ENCODE assay signal across 1 cellular context in the genomic region with DNA sequence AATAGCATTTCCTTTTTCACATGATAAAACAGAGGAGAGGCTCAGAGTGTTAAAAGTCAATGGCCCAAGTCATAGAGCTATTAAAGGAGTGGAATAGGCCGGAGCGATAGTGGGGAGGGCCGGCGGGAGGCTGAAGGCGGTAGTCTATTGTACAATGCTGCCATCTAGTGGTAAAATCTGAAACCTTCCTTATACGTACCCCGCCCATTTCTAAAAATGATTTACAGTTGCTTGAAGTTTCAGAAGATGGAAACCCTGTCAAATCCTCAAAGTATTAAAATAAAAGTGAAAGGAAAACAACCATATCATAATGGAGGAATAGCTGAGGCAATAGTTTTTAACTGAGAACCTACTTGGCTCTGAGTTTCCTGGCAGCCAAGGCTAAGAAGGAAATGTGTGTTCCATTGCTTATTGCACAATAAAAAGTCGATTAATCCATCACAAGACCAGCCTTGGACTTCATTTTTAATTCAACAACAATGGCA.
TF ChIP-seq lines count a peak whose summit lies in the region.

No MANE protein-coding gene starts in this region.

TF ChIP-seq in HepG2, 621 proteins besides CTCF, POLR2A, EP300 and RAD21 (continued from another document):
- no peak for TF ChIP-seq CREB1 (IDR thresholded peaks at IDR 0.05)
- 0 out of 2 replicates have a peak, but pooled peaks have one; percentile 17 for TF ChIP-seq CREB1 (CRISPR knock-in tag; IDR thresholded peaks at IDR 0.05)
- TF ChIP-seq SMAD1 (CRISPR knock-in tag; IDR thresholded peaks at IDR 0.05; ENCODE audit: borderline replicate concordance, low read depth) = no peak
- TF ChIP-seq ZBTB42 (CRISPR knock-in tag; IDR thresholded peaks at IDR 0.05) = no peak
- TF ChIP-seq SNAPC5 (CRISPR knock-in tag; IDR thresholded peaks at IDR 0.05; ENCODE audit: borderline replicate concordance) = no peak
- no peak for TF ChIP-seq ZC3H13 (CRISPR knock-in tag; IDR thresholded peaks at IDR 0.05)
- TF ChIP-seq RFXAP (CRISPR knock-in tag; IDR thresholded peaks at IDR 0.05; ENCODE audit: borderline replicate concordance) = no peak
- TF ChIP-seq FOXP1 (IDR thresholded peaks at IDR 0.05) = no peak
- no peak for TF ChIP-seq FOXP1 (CRISPR knock-in tag; IDR thresholded peaks at IDR 0.05)
- 0 out of 2 replicates have a peak, but pooled peaks have one; percentile 30 for TF ChIP-seq ZNF430 (CRISPR knock-in tag; IDR thresholded peaks at IDR 0.05)
- no peak for TF ChIP-seq SP5 (CRISPR knock-in tag; IDR thresholded peaks at IDR 0.05; ENCODE audit: borderline replicate concordance, low read depth)
- peak; percentile 40; the same call in 1 of the 2 replicates for TF ChIP-seq KDM5A (IDR thresholded peaks at IDR 0.05; ENCODE audit: borderline replicate concordance, low read length)
- TF ChIP-seq PCBP1 (IDR thresholded peaks at IDR 0.05; ENCODE audit: borderline replicate concordance, low read depth, low read length) = no peak
- no peak for TF ChIP-seq SNRNP70 (IDR thresholded peaks at IDR 0.05; ENCODE audit: low read depth, low read length)
- no peak for TF ChIP-seq YY1 (IDR thresholded peaks at IDR 0.05; ENCODE audit: insufficient read depth, insufficient replicate concordance, low read depth, low read length)
- TF ChIP-seq, protein P1, sequence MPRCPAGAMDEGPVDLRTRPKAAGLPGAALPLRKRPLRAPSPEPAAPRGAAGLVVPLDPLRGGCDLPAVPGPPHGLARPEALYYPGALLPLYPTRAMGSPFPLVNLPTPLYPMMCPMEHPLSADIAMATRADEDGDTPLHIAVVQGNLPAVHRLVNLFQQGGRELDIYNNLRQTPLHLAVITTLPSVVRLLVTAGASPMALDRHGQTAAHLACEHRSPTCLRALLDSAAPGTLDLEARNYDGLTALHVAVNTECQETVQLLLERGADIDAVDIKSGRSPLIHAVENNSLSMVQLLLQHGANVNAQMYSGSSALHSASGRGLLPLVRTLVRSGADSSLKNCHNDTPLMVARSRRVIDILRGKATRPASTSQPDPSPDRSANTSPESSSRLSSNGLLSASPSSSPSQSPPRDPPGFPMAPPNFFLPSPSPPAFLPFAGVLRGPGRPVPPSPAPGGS (CRISPR knock-in tag; IDR thresholded peaks at IDR 0.05) = no peak
- TF ChIP-seq ZBTB37 (CRISPR knock-in tag; IDR thresholded peaks at IDR 0.05) = no peak
- TF ChIP-seq ZKSCAN1 (IDR thresholded peaks at IDR 0.05; ENCODE audit: low read length) = no peak
- TF ChIP-seq, protein P2, sequence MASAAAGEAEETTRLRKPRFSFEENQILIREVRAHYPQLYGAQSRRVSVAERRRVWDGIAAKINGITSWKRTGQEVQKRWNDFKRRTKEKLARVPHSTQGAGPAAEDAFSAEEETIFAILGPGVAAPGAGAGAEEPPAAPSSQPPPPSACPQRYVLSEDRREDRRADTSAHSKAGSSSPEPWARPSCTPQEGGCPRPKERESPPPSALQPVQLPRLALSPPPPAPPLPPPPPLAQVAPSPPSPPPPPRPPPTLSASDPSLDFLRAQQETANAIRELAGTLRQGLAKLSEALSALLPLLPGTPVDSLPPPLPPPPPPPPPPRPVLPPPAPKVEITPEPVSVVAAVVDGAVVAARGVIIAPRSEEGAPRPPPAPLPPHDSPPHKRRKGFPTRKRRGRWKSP (CRISPR knock-in tag; IDR thresholded peaks at IDR 0.05) = no peak
- peak; percentile 55 for TF ChIP-seq CEBPG (CRISPR knock-in tag; IDR thresholded peaks at IDR 0.05)
- TF ChIP-seq ZFP62 (CRISPR knock-in tag; IDR thresholded peaks at IDR 0.05) = no peak
- peak; percentile 13; the same call in 1 of the 2 replicates for TF ChIP-seq NCOA2 (CRISPR knock-in tag; IDR thresholded peaks at IDR 0.05)
- no peak for TF ChIP-seq DZIP1 (CRISPR knock-in tag; IDR thresholded peaks at IDR 0.05)
- TF ChIP-seq, protein P3, sequence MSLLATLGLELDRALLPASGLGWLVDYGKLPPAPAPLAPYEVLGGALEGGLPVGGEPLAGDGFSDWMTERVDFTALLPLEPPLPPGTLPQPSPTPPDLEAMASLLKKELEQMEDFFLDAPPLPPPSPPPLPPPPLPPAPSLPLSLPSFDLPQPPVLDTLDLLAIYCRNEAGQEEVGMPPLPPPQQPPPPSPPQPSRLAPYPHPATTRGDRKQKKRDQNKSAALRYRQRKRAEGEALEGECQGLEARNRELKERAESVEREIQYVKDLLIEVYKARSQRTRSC (CRISPR knock-in tag; IDR thresholded peaks at IDR 0.05; ENCODE audit: low read depth) = no peak
- no peak for TF ChIP-seq SOX5 (CRISPR knock-in tag; IDR thresholded peaks at IDR 0.05; ENCODE audit: borderline replicate concordance)
- no peak for TF ChIP-seq EZH2 (conservative IDR thresholded peaks at IDR 0.05; ENCODE audit: low read depth, low read length)
- TF ChIP-seq, protein P4, sequence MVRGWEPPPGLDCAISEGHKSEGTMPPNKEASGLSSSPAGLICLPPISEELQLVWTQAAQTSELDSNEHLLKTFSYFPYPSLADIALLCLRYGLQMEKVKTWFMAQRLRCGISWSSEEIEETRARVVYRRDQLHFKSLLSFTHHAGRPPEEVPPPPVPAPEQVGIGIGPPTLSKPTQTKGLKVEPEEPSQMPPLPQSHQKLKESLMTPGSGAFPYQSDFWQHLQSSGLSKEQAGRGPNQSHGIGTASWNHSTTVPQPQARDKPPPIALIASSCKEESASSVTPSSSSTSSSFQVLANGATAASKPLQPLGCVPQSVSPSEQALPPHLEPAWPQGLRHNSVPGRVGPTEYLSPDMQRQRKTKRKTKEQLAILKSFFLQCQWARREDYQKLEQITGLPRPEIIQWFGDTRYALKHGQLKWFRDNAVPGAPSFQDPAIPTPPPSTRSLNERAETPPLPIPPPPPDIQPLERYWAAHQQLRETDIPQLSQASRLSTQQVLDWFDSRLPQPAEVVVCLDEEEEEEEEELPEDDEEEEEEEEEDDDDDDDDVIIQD (CRISPR knock-in tag; IDR thresholded peaks at IDR 0.05; ENCODE audit: low read depth) = 0 out of 2 replicates have a peak, but pooled peaks have one; percentile 2
- TF ChIP-seq SIN3B (IDR thresholded peaks at IDR 0.05; ENCODE audit: low read length) = 0 out of 2 replicates have a peak, but pooled peaks have one; percentile 43
